30 cellular contexts compared by ENCODE assay signal in genomic region chr10:118995739-118996138, GRCh38. TPM values are rescaled to one million over a fixed set of nuclear protein-coding genes. Genes with fewer than 3 reads are reported as not detected.
"Had no signal": no experiment of that assay in that cellular context is flagged by ENCODE, and none has a peak within 500 bp of the region (broad histone marks: within the 10 kb centered on the region; RNA-seq: fewer than 3 reads in every experiment).

No MANE protein-coding gene starts in this region.

- H3K4me1 ChIP-seq: parathyroid adenoma, psoas muscle, sigmoid colon, stomach, thyroid gland, tibial nerve, upper lobe of left lung, vagina had no signal

- H3K27ac ChIP-seq: neutrophil, ovary, parathyroid adenoma, psoas muscle, right lobe of liver, sigmoid colon, stomach, thoracic aorta, thyroid gland, tibial nerve, upper lobe of left lung, vagina had no signal

- H2AFZ ChIP-seq: parathyroid adenoma had no signal

- H3K27me3 ChIP-seq: ovary, right lobe of liver, sigmoid colon, stomach, thyroid gland, tibial nerve, upper lobe of left lung, vagina had no signal

- H3K36me3 ChIP-seq: neutrophil, ovary, right lobe of liver, sigmoid colon, stomach, thoracic aorta, thyroid gland, tibial nerve, upper lobe of left lung, vagina had no signal

- H3K4me3 ChIP-seq: ovary, psoas muscle, right lobe of liver, sigmoid colon, stomach, thoracic aorta, thyroid gland, tibial nerve, upper lobe of left lung, vagina had no signal

- H3K9me3 ChIP-seq: neutrophil, ovary, psoas muscle, right lobe of liver, sigmoid colon, stomach, thoracic aorta, thyroid gland, upper lobe of left lung, vagina had no signal

- H3K36me3 Mint-ChIP-seq: naive thymus-derived CD8-positive, alpha-beta T cell; natural killer cell treated with Interleukin-12 subunit alpha and Interleukin-12 subunit beta and Interleukin-15 and Interleukin-18, amount 100 ng/mL, for 72 hours; stimulated activated effector memory CD8-positive, alpha-beta T cell treated with anti-CD3 and anti-CD28 coated beads, Interleukin-12 subunit alpha, Interleukin-12 subunit beta, amount 100 ng/mL, for 72 hours; stimulated activated naive B cell treated with anti-CD40 and anti-IgM and Interleukin-4, amounts not matched to agents 10 μg/mL and 1 μg/mL and 100 μg/mL, for 72 hours had no signal

- ATAC-seq: naive thymus-derived CD8-positive, alpha-beta T cell; natural killer cell treated with Interleukin-12 subunit alpha and Interleukin-12 subunit beta and Interleukin-15 and Interleukin-18, amount 100 ng/mL, for 72 hours; psoas muscle; right cardiac atrium; right lobe of liver; stimulated activated effector memory CD8-positive, alpha-beta T cell treated with anti-CD3 and anti-CD28 coated beads, Interleukin-12 subunit alpha, Interleukin-12 subunit beta, amount 100 ng/mL, for 72 hours; stimulated activated naive B cell treated with anti-CD40 and anti-IgM and Interleukin-4, amounts not matched to agents 10 μg/mL and 1 μg/mL and 100 μg/mL, for 72 hours had no signal

- H3K27ac Mint-ChIP-seq: naive thymus-derived CD8-positive, alpha-beta T cell; natural killer cell treated with Interleukin-12 subunit alpha and Interleukin-12 subunit beta and Interleukin-15 and Interleukin-18, amount 100 ng/mL, for 72 hours; nephron progenitor cell; progenitor cell of endocrine pancreas; stimulated activated effector memory CD8-positive, alpha-beta T cell treated with anti-CD3 and anti-CD28 coated beads, Interleukin-12 subunit alpha, Interleukin-12 subunit beta, amount 100 ng/mL, for 72 hours; stimulated activated naive B cell treated with anti-CD40 and anti-IgM and Interleukin-4, amounts not matched to agents 10 μg/mL and 1 μg/mL and 100 μg/mL, for 72 hours; stimulated activated naive CD8-positive, alpha-beta T cell treated with anti-CD3 and anti-CD28 coated beads, Interleukin-15, Interleukin-2, amounts not matched to agents 100 ng/mL and 50 ng/mL, for 24 hours had no signal

- H3K27me3 Mint-ChIP-seq: progenitor cell of endocrine pancreas had no signal

- H3K4me3 Mint-ChIP-seq: naive thymus-derived CD8-positive, alpha-beta T cell; natural killer cell treated with Interleukin-12 subunit alpha and Interleukin-12 subunit beta and Interleukin-15 and Interleukin-18, amount 100 ng/mL, for 72 hours; nephron progenitor cell; neural crest cell; stimulated activated effector memory CD8-positive, alpha-beta T cell treated with anti-CD3 and anti-CD28 coated beads, Interleukin-12 subunit alpha, Interleukin-12 subunit beta, amount 100 ng/mL, for 72 hours; stimulated activated naive B cell treated with anti-CD40 and anti-IgM and Interleukin-4, amounts not matched to agents 10 μg/mL and 1 μg/mL and 100 μg/mL, for 72 hours; stimulated activated naive CD8-positive, alpha-beta T cell treated with anti-CD3 and anti-CD28 coated beads, Interleukin-15, Interleukin-2, amounts not matched to agents 100 ng/mL and 50 ng/mL, for 24 hours had no signal

- H3K9me3 Mint-ChIP-seq: naive thymus-derived CD8-positive, alpha-beta T cell; natural killer cell treated with Interleukin-12 subunit alpha and Interleukin-12 subunit beta and Interleukin-15 and Interleukin-18, amount 100 ng/mL, for 72 hours; neural crest cell; stimulated activated effector memory CD8-positive, alpha-beta T cell treated with anti-CD3 and anti-CD28 coated beads, Interleukin-12 subunit alpha, Interleukin-12 subunit beta, amount 100 ng/mL, for 72 hours; stimulated activated naive B cell treated with anti-CD40 and anti-IgM and Interleukin-4, amounts not matched to agents 10 μg/mL and 1 μg/mL and 100 μg/mL, for 72 hours; stimulated activated naive CD8-positive, alpha-beta T cell treated with anti-CD3 and anti-CD28 coated beads, Interleukin-15, Interleukin-2, amounts not matched to agents 100 ng/mL and 50 ng/mL, for 24 hours had no signal

- DNase-seq: naive thymus-derived CD8-positive, alpha-beta T cell; nephron progenitor cell; nucleus accumbens; ovary; posterior cingulate gyrus; psoas muscle; right cardiac atrium; right lobe of liver; sigmoid colon; small intestine; stimulated activated CD4-positive, alpha-beta T cell treated with anti-CD3 and anti-CD28 coated beads, Interleukin-15, amount 100 ng/mL, for 24 hours; stimulated activated CD4-positive, alpha-beta T cell treated with anti-CD3 and anti-CD28 coated beads, Interleukin-2, amount 100 ng/mL, for 24 hours; stimulated activated CD4-positive, alpha-beta T cell treated with anti-CD3 and anti-CD28 coated beads, Interleukin-2, amount 100 ng/mL, for 48 hours; stimulated activated CD4-positive, alpha-beta T cell treated with anti-CD3 and anti-CD28 coated beads, Interleukin-4, amount 100 ng/mL, for 24 hours; stimulated activated naive B cell treated with anti-CD40 and anti-IgM and Interleukin-4, amounts not matched to agents 10 μg/mL and 1 μg/mL and 100 μg/mL, for 72 hours; stimulated activated naive CD4-positive, alpha-beta T cell treated with Interleukin-2 at 50 U/mL for 16 hours; stomach; thyroid gland; trophoblast cell; upper lobe of left lung had no signal

- H3K4me1 Mint-ChIP-seq: naive thymus-derived CD8-positive, alpha-beta T cell; neural crest cell; stimulated activated effector memory CD8-positive, alpha-beta T cell treated with anti-CD3 and anti-CD28 coated beads, Interleukin-12 subunit alpha, Interleukin-12 subunit beta, amount 100 ng/mL, for 72 hours; stimulated activated naive B cell treated with anti-CD40 and anti-IgM and Interleukin-4, amounts not matched to agents 10 μg/mL and 1 μg/mL and 100 μg/mL, for 72 hours had no signal

- H3K9ac ChIP-seq: parathyroid adenoma had no signal

- H3K79me2 ChIP-seq: parathyroid adenoma had no signal

RNA-seq across cellular contexts. Expression of gene NANOS1, which starts 33.8 kb away (rescaled TPM):
- total RNA-seq: vagina had no signal
